Comparison of ENCODE assay signal across 12 cellular contexts in genomic region chr1:8070381-8070811, GRCh38. TPM values are rescaled to one million over a fixed set of nuclear protein-coding genes. Genes with fewer than 3 reads are reported as not detected.
DNase-seq lines count a peak whose midpoint lies in the region; ATAC-seq, FAIRE-seq and TF ChIP-seq lines count a peak whose summit lies in the region.
"Had no signal": no experiment of that assay in that cellular context is flagged by ENCODE, and none has a peak within 500 bp of the region (broad histone marks: within the 10 kb centered on the region; RNA-seq: fewer than 3 reads in every experiment).

No MANE protein-coding gene starts in this region.

- peaks cover 4 to 13% (median 10%) of the 10 kb centered on the region in 5 donors for H3K27me3 Mint-ChIP-seq in naive thymus-derived CD4-positive, alpha-beta T cell

- no peak overlapping the region for H3K27ac Mint-ChIP-seq in naive thymus-derived CD4-positive, alpha-beta T cell
- H3K27ac Mint-ChIP-seq: activated T-cell treated with anti-CD3 and anti-CD28 coated beads, Interleukin-2, amount 50 U/mL, for 24 hours had no signal

- H3K4me1 Mint-ChIP-seq in naive thymus-derived CD4-positive, alpha-beta T cell = peaks cover 0 to 6% (median 0%) of the 10 kb centered on the region in 7 donors

- CTCF ChIA-PET in naive thymus-derived CD4-positive, alpha-beta T cell (lab: Charles Lee) = no interaction called here

- H3K27ac ChIP-seq in naive thymus-derived CD4-positive, alpha-beta T cell (ENCODE audit: low read depth, low read length) = no peak overlapping the region
- H3K27ac ChIP-seq: brain microvascular endothelial cell had no signal

- no peaks in the 10 kb centered on the region for H3K27me3 ChIP-seq in naive thymus-derived CD4-positive, alpha-beta T cell (ENCODE audit: control insufficient read depth in 2 of 2, insufficient read depth in 2 of 2, low read length in 2 of 2)
- H3K27me3 ChIP-seq: brain microvascular endothelial cell had no signal

- peaks cover 0 to 7% (median 0%) of the 10 kb centered on the region in 5 donors for H3K36me3 Mint-ChIP-seq in naive thymus-derived CD4-positive, alpha-beta T cell

- H3K9me3 ChIP-seq in naive thymus-derived CD4-positive, alpha-beta T cell (ENCODE audit: control insufficient read depth in 2 of 3, low read length in 3 of 3) = no peaks in the 10 kb centered on the region

- POLR2A ChIA-PET in naive thymus-derived CD4-positive, alpha-beta T cell (lab: Charles Lee) = no interaction called here

- peak overlapping the region; percentile 0 for H3K4me3 ChIP-seq in epithelial cell of esophagus (ENCODE audit: low read length)
- no peak overlapping the region for H3K4me3 ChIP-seq in naive thymus-derived CD4-positive, alpha-beta T cell (ENCODE audit: low read length)

- H3K4me3 Mint-ChIP-seq in naive thymus-derived CD4-positive, alpha-beta T cell = no peak overlapping the region
- H3K4me3 Mint-ChIP-seq: activated T-cell treated with anti-CD3 and anti-CD28 coated beads, Interleukin-2, amount 50 U/mL, for 24 hours had no signal

- H3K4me1 ChIP-seq in naive thymus-derived CD4-positive, alpha-beta T cell (ENCODE audit: control insufficient read depth in 2 of 2, insufficient read depth in 2 of 2, low read length in 2 of 2) = no peaks in the 10 kb centered on the region

- peaks cover 0 to 3% (median 0%) of the 10 kb centered on the region in 11 donors for H3K9me3 Mint-ChIP-seq in naive thymus-derived CD4-positive, alpha-beta T cell
- H3K9me3 Mint-ChIP-seq: activated T-cell treated with anti-CD3 and anti-CD28 coated beads, Interleukin-2, amount 50 U/mL, for 24 hours had no signal

- no peak for FAIRE-seq in urothelium cell line (lab: Jason Lieb, UNC)

- no peak for TF ChIP-seq CTCF in epithelial cell of esophagus (IDR thresholded peaks at IDR 0.05; ENCODE audit: insufficient read depth, low read depth, low read length, missing control alignments)

- ATAC-seq in naive thymus-derived CD4-positive, alpha-beta T cell = no peak

- peak; percentile 42 for DNase-seq in SIG-M5 treated with dmso at 0.1 percent for 504 hours (lab: John Stamatoyannopoulos, UW; ENCODE audit: unreplicated experiment)
- DNase-seq in SIG-M5 (lab: John Stamatoyannopoulos, UW) = no peak
- peak; percentile 97 for DNase-seq in epithelial cell of esophagus (ENCODE audit: low read depth)
- peak; percentile 47 for DNase-seq in mucosa of gallbladder (ENCODE audit: low spot score)
- no peak for DNase-seq in C1 segment of cervical spinal cord (lab: John Stamatoyannopoulos, UW)
- no peak for DNase-seq in urothelium cell line (ENCODE audit: low spot score)
- DNase-seq in naive thymus-derived CD4-positive, alpha-beta T cell = no peak
- DNase-seq in NOMO-1 treated with dmso at 0.1 percent for 144 hours (lab: John Stamatoyannopoulos, UW; ENCODE audit: unreplicated experiment) = no peak
- DNase-seq: activated T-cell treated with anti-CD3 and anti-CD28 coated beads, Interleukin-2, amount 50 U/mL, for 24 hours; brain microvascular endothelial cell; GDM1; NCI-H146 had no signal

- intact Hi-C loops in naive thymus-derived CD4-positive, alpha-beta T cell (cut with micrococcal nuclease) = no loop called here

- no peaks in the 10 kb centered on the region for H3K36me3 ChIP-seq in naive thymus-derived CD4-positive, alpha-beta T cell (ENCODE audit: control insufficient read depth in 2 of 3, insufficient read depth in 3 of 3, low read length in 3 of 3)
- H3K36me3 ChIP-seq: brain microvascular endothelial cell had no signal

RNA-seq across cellular contexts. Expression of gene ERRFI1, which starts 44.3 kb away (rescaled TPM):
- total RNA-seq in mucosa of gallbladder = 76.8 TPM
- 1 to 10 TPM in 2 of 5 experiments, under 1 TPM in 3; 0.36 to 1.7 (median 0.98) TPM for total RNA-seq in naive thymus-derived CD4-positive, alpha-beta T cell
- polyA plus RNA-seq in naive thymus-derived CD4-positive, alpha-beta T cell = under 1 TPM; 0.18 to 0.56 TPM

Comparison
In these comparisons a context has a peak if more than half of its experiments do, and no peak if none do; other contexts are left out.
1. DNase-seq: peak in SIG-M5 treated with dmso at 0.1 percent for 504 hours (single experiment), epithelial cell of esophagus (single experiment) and mucosa of gallbladder (single experiment); none in SIG-M5 (single experiment), C1 segment of cervical spinal cord (0 of 14), urothelium cell line (single experiment), naive thymus-derived CD4-positive, alpha-beta T cell (0 of 9) and NOMO-1 treated with dmso at 0.1 percent for 144 hours (single experiment).
2. RNA of gene ERRFI1, which starts 44.3 kb away (total RNA-seq): 76.8 TPM in mucosa of gallbladder (single experiment); 0.36 to 1.7 TPM in naive thymus-derived CD4-positive, alpha-beta T cell; every median in the first group is over 10 times any median in the second.